Comparison of ENCODE assay signal across 20 cellular contexts in the genomic region with DNA sequence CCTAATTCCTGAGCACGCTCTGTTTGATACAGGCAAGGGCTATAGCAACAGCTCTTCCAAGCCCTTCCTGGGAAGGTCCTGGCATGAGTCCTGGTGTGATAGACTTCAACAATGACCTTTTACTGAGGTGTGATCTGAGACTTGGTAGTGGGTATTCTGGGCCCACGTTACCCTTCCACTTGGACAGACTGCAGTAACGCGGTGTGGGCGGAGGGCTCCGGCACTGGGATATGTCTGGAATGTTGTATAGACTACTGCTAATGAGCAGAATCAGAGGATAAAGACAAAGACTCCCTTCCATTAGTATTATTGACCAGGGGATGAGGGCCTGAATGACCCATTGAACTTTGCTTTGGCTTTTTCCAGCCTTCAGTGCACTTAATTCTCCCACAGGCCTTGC.
DNase-seq lines count a peak whose midpoint lies in the region; ATAC-seq, FAIRE-seq and TF ChIP-seq lines count a peak whose summit lies in the region.
"Had no signal": no experiment of that assay in that cellular context is flagged by ENCODE, and none has a peak within 500 bp of the region (broad histone marks: within the 10 kb centered on the region; RNA-seq: fewer than 3 reads in every experiment).

No MANE protein-coding gene starts in this region.

- no peak overlapping the region for H3K23ac ChIP-seq in H1 (ENCODE audit: insufficient read length)

- in situ Hi-C loops in HepG2 (cut with HindIII; ENCODE audit: extremely low pct_ligation_motif_present, low pct_unique_long_range_greater_than_20kb): no loop called here

- H4K5ac ChIP-seq in H1 (ENCODE audit: insufficient read length, low read depth, low read length): no peak overlapping the region

- no peak overlapping the region; the same call in 1 of the 2 replicates for H2BK12ac ChIP-seq in H1 (ENCODE audit: low read depth, low read length)

- TF ChIP-seq CTCF in HepG2 (CRISPR knock-in tag; IDR thresholded peaks at IDR 0.05) (no peak), right lobe of liver (IDR thresholded peaks at IDR 0.05) (no peak), H1 (IDR thresholded peaks at IDR 0.05; ENCODE audit: control extremely low read depth in 1 of 3, insufficient read depth in 1 of 3, low read depth in 1 of 3, low read length in 3 of 3) (no peak), foreskin fibroblast (IDR thresholded peaks at IDR 0.05; ENCODE audit: low read depth, low read length) (no peak)

- H3K4me2 ChIP-seq in HepG2 (ENCODE audit: low read depth, low read length) (no peak overlapping the region), H1 (ENCODE audit: insufficient read depth in 1 of 2, low read depth in 2 of 2, low read length in 2 of 2) (no peak overlapping the region)
- H3K4me2 ChIP-seq: GM23338 had no signal

- FAIRE-seq in HepG2 (lab: Jason Lieb, UNC) (no peak), H1 (lab: Jason Lieb, UNC) (no peak), H54 (lab: Jason Lieb, UNC) (no peak)
- FAIRE-seq: GM12891, GM18507 had no signal

- intact Hi-C loops in HepG2 (cut with micrococcal nuclease; ENCODE audit: unreplicated experiment): no loop called here
- intact Hi-C loops in right lobe of liver (cut with DNase I): no loop called here

- no peaks in the 10 kb centered on the region for H3K36me3 ChIP-seq in HepG2 (replicated peaks in 1 of 2; ENCODE audit: control insufficient read depth in 1 of 2, insufficient read depth in 2 of 2, low read length in 2 of 2)
- no peaks in the 10 kb centered on the region for H3K36me3 ChIP-seq in right lobe of liver
- H3K36me3 ChIP-seq in H1 (ENCODE audit: control insufficient read depth in 2 of 4, insufficient read depth in 4 of 4, low read length in 3 of 4): no peaks in the 10 kb centered on the region
- H3K36me3 ChIP-seq in mesodermal cell (ENCODE audit: control insufficient read depth, insufficient read depth, low read length): no peaks in the 10 kb centered on the region

- H3K9me3 ChIP-seq in HepG2 (ENCODE audit: low read length) (no peaks in the 10 kb centered on the region), right lobe of liver (no peaks in the 10 kb centered on the region), H1 (ENCODE audit: insufficient read depth in 2 of 2, low read depth in 1 of 2, low read length in 1 of 2) (no peaks in the 10 kb centered on the region), mesodermal cell (ENCODE audit: control insufficient read depth, low read length) (no peaks in the 10 kb centered on the region)

- BruUV-seq in HepG2 (replicated peaks; lab: Mats Ljungman, UMichigan): no TSS peak

- no peak overlapping the region for H2BK20ac ChIP-seq in H1 (ENCODE audit: low read length)

- TF ChIP-seq POLR2A in HepG2 (IDR thresholded peaks at IDR 0.05; ENCODE audit: insufficient read depth in 1 of 2, low read depth in 2 of 2, low read length in 2 of 2): no peak
- no peak for TF ChIP-seq POLR2A in right lobe of liver (IDR thresholded peaks at IDR 0.05)
- TF ChIP-seq POLR2A in H1 (IDR thresholded peaks at IDR 0.05; ENCODE audit: control extremely low read depth in 1 of 2, low read depth in 2 of 2, low read length in 2 of 2): no peak
- no peak for TF ChIP-seq POLR2A in H54 (IDR thresholded peaks at IDR 0.05; ENCODE audit: low read depth, low read length)

- DNase-seq in HepG2 (ENCODE audit: low spot score): no peak
- no peak for DNase-seq in right lobe of liver
- DNase-seq in H1 (ENCODE audit: low read depth in 1 of 2, low spot score in 2 of 2): no peak
- no peak for DNase-seq in H54 (ENCODE audit: insufficient read length, low spot score)
- DNase-seq in foreskin fibroblast: no peak
- DNase-seq: 8988T; C1 segment of cervical spinal cord; Calu3; CD4-positive, alpha-beta memory T cell; COR-L47; DMS53; DMS79 treated with DMSO at 0.1 percent for 48 hours; GF-D8; H7; HCEC 1CT had no signal

- H3K4me3 ChIP-seq in HepG2 (replicated peaks in 1 of 3; ENCODE audit: insufficient read depth in 1 of 3, low read depth in 2 of 3, low read length in 3 of 3) (no peak overlapping the region), right lobe of liver (no peak overlapping the region), H1 (ENCODE audit: extremely low read depth in 1 of 4, insufficient read depth in 2 of 4, low read depth in 3 of 4, low read length in 4 of 4) (no peak overlapping the region), mesodermal cell (ENCODE audit: extremely low read depth, insufficient read depth, low read length, poor library complexity, severe bottlenecking) (no peak overlapping the region), foreskin fibroblast (ENCODE audit: low read depth in 1 of 2, low read length in 2 of 2) (no peak overlapping the region)
- H3K4me3 ChIP-seq: GM23338 had no signal

- H3K4me1 ChIP-seq in HepG2 (ENCODE audit: insufficient read depth, low read length): no peaks in the 10 kb centered on the region
- H3K4me1 ChIP-seq in right lobe of liver: no peaks in the 10 kb centered on the region
- peaks cover 0 to 14% (median 4%) of the 10 kb centered on the region in 4 experiments; a peak in 3 of 7 replicates for H3K4me1 ChIP-seq in H1 (replicated peaks in 1 of 4; ENCODE audit: control insufficient read depth in 3 of 4, insufficient read depth in 4 of 4, low read length in 3 of 4)
- H3K4me1 ChIP-seq in mesodermal cell (ENCODE audit: control insufficient read depth, insufficient read depth, low read length, poor library complexity, severe bottlenecking): no peaks in the 10 kb centered on the region

- TF ChIP-seq EP300 in HepG2 (IDR thresholded peaks at IDR 0.05; ENCODE audit: low read depth in 2 of 2, low read length in 2 of 2): no peak
- no peak for TF ChIP-seq EP300 in HepG2 (CRISPR knock-in tag; IDR thresholded peaks at IDR 0.05; ENCODE audit: borderline replicate concordance)
- TF ChIP-seq EP300 in H1 (IDR thresholded peaks at IDR 0.05; ENCODE audit: borderline replicate concordance in 1 of 2, low read depth in 2 of 2, low read length in 2 of 2): no peak

- H2AFZ ChIP-seq in HepG2 (ENCODE audit: low read length) (no peak overlapping the region), H1 (ENCODE audit: low read length) (no peak overlapping the region)

- H2AK5ac ChIP-seq in H1 (ENCODE audit: low read depth, low read length): peak overlapping the region; percentile 29; the same call in 1 of the 2 replicates

- no peak overlapping the region for H2BK15ac ChIP-seq in H1 (ENCODE audit: low read length)

- no peaks in the 10 kb centered on the region for H3K79me2 ChIP-seq in HepG2 (ENCODE audit: insufficient read depth, low read length)
- H3K79me2 ChIP-seq in H1 (ENCODE audit: control insufficient read depth in 1 of 2, insufficient read depth in 2 of 2, low read length in 2 of 2): no peaks in the 10 kb centered on the region

- H3K14ac ChIP-seq in H1 (ENCODE audit: insufficient read length): no peak overlapping the region

- CTCF ChIA-PET in HepG2 (lab: Yijun Ruan, JAX; ENCODE audit: low intra/inter-chr PET ratio, low total read pairs) (no interaction called here), H1 (lab: Charles Lee; ENCODE audit: partially characterized antibody) (interaction anchor here (1.2 kb wide), 1 partner anchor 11 kb away, joined by 3 read pairs; no protein-coding TSS in a partner anchor)

- H3K9ac ChIP-seq in HepG2 (ENCODE audit: insufficient read depth, low read depth, low read length) (no peak overlapping the region), H1 (replicated peaks in 1 of 4; ENCODE audit: extremely low read depth in 1 of 4, low read depth in 3 of 4, low read length in 3 of 4) (no peak overlapping the region)

- no peak for TF ChIP-seq RAD21 in HepG2 (CRISPR knock-in tag; IDR thresholded peaks at IDR 0.05)
- no peak for TF ChIP-seq RAD21 in H1 (IDR thresholded peaks at IDR 0.05 in 1 of 2, conservative IDR thresholded peaks at IDR 0.05 in 1 of 2; ENCODE audit: low read depth in 2 of 2, low read length in 2 of 2)

- H4K8ac ChIP-seq in H1 (ENCODE audit: extremely low read depth, insufficient read depth, low read length): no peak overlapping the region

- POLR2A ChIA-PET in HepG2 (lab: Yijun Ruan, JAX) (no interaction called here), H1 (lab: Charles Lee; ENCODE audit: partially characterized antibody) (no interaction called here)

- no peaks in the 10 kb centered on the region for H3K79me1 ChIP-seq in H1 (ENCODE audit: low read depth, low read length)

- H3K18ac ChIP-seq in H1 (ENCODE audit: extremely low read depth, low read length): no peak overlapping the region

- no peak overlapping the region for H2BK120ac ChIP-seq in H1 (replicated peaks; ENCODE audit: low read depth, low read length)

- ATAC-seq in HepG2: peak; percentile 46; the same call in 2 of the 3 replicates
- ATAC-seq in right lobe of liver: no peak
- ATAC-seq in GM21825 (IDR thresholded peaks at IDR 0.05; ENCODE audit: unreplicated experiment): no peak
- ATAC-seq: GM23338 had no signal

- 19% methylated on average over 5 of the region's 6 CpGs for WGBS in HepG2 (ENCODE audit: low lambda C conversion rate)
- WGBS in right lobe of liver (ENCODE audit: insufficient coverage, low coverage, low lambda C conversion rate, missing lambda C conversion rate): 89% methylated on average over 5 of the region's 6 CpGs
- 87% methylated on average over 6 of the region's 6 CpGs; no CpG with 5 or more reads in 1 of the 2 experiments for WGBS in H1 (ENCODE audit: extremely low coverage in 1 of 2, insufficient coverage in 1 of 2, insufficient read length in 1 of 2, insufficient replicate concordance in 2 of 2, low coverage in 1 of 2, low lambda C conversion rate in 2 of 2, missing lambda C conversion rate in 1 of 2), 2 experiments
- 96% methylated on average over 4 of the region's 6 CpGs; no CpG with 5 or more reads in 1 of the 2 experiments for WGBS in mesodermal cell (ENCODE audit: insufficient coverage in 2 of 2), 2 experiments

- H3K4ac ChIP-seq in H1 (replicated peaks; ENCODE audit: insufficient read length, low read depth, low read length): no peak overlapping the region

- H3K27me3 ChIP-seq in HepG2 (ENCODE audit: control insufficient read depth in 1 of 2, insufficient read depth in 2 of 2, low read length in 2 of 2) (no peaks in the 10 kb centered on the region), right lobe of liver (no peaks in the 10 kb centered on the region), H1 (replicated peaks in 1 of 4; ENCODE audit: control insufficient read depth in 3 of 4, extremely low read depth in 1 of 4, insufficient read depth in 3 of 4, low read length in 3 of 4) (no peaks in the 10 kb centered on the region)

- H4K20me1 ChIP-seq in HepG2 (ENCODE audit: insufficient read depth, low read length) (no peaks in the 10 kb centered on the region), H1 (replicated peaks in 1 of 2; ENCODE audit: control insufficient read depth in 1 of 2, insufficient read depth in 2 of 2, low read length in 2 of 2) (no peaks in the 10 kb centered on the region)

- no peak overlapping the region for H4K91ac ChIP-seq in H1 (replicated peaks; ENCODE audit: insufficient read length, low read length)

- no peak overlapping the region for H3K56ac ChIP-seq in H1 (replicated peaks; ENCODE audit: insufficient read length, low read depth, low read length)

- no peak overlapping the region for H2BK5ac ChIP-seq in H1 (ENCODE audit: low read depth, low read length)

- no peaks in the 10 kb centered on the region for H3K23me2 ChIP-seq in H1 (ENCODE audit: low read depth, low read length)

- H3K27ac ChIP-seq in HepG2 (ENCODE audit: extremely low read length, insufficient read depth, low read length): no peak overlapping the region
- H3K27ac ChIP-seq in right lobe of liver: no peak overlapping the region
- no peak overlapping the region for H3K27ac ChIP-seq in H1 (ENCODE audit: low read depth, low read length)
- peak overlapping the region; percentile 30 for H3K27ac ChIP-seq in mesodermal cell (ENCODE audit: low read depth, low read length, severe bottlenecking)
